1 cellular context compared by ENCODE assay signal in the genomic region with DNA sequence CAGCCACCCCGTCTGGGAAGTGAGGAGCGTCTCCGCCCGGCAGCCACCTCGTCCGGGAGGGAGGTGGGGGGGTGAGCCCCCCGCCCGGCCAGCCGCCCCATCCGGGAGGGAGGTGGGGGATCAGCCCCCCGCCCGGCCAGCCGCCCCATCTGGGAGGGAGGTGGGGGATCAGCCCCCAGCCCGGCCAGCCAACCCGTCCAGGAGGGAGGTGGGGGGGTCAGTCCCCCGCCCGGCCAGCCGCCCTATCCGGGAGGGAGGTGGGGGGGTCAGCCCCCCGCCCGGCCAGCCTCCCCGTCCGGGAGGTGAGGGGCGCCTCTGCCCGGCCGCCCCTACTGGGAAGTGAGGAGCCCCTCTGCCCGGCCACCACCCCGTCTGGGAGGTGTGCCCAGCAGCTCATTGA. TPM values are rescaled to one million over a fixed set of nuclear protein-coding genes. Genes with fewer than 3 reads are reported as not detected.
"Had no signal": no experiment of that assay in that cellular context is flagged by ENCODE, and none has a peak within 500 bp of the region (broad histone marks: within the 10 kb centered on the region; RNA-seq: fewer than 3 reads in every experiment).

No MANE protein-coding gene starts in this region.

RNA-seq across cellular contexts. Expression of a gene that starts 54.1 kb away (rescaled TPM):
- total RNA-seq: RPMI7951 had no signal
